Comparison of ENCODE assay signal across 11 cellular contexts in genomic region chr11:84549221-84549620, GRCh38.
DNase-seq lines count a peak whose midpoint lies in the region; ATAC-seq and TF ChIP-seq lines count a peak whose summit lies in the region.
"Had no signal": no experiment of that assay in that cellular context is flagged by ENCODE, and none has a peak within 500 bp of the region (broad histone marks: within the 10 kb centered on the region; RNA-seq: fewer than 3 reads in every experiment).

No MANE protein-coding gene starts in this region.

- WGBS in ovary, 3 donors = 65 to 69% (median 66%) methylated on average over 3 of the region's 3 CpGs

- peaks cover 28% of the 10 kb centered on the region for H3K4me1 Mint-ChIP-seq in memory B cell

- ATAC-seq in GM18861 (IDR thresholded peaks at IDR 0.05; ENCODE audit: unreplicated experiment) (peak; percentile 93), GM21825 (IDR thresholded peaks at IDR 0.05; ENCODE audit: unreplicated experiment) (peak; percentile 90), HG03439 (IDR thresholded peaks at IDR 0.05; ENCODE audit: unreplicated experiment) (peak; percentile 64), memory B cell (ENCODE audit: low read depth) (peak; percentile 96)

- H3K36me3 Mint-ChIP-seq in memory B cell = no peaks in the 10 kb centered on the region

- peak overlapping the region; percentile 13 for H3K4me3 Mint-ChIP-seq in memory B cell
- H3K4me3 Mint-ChIP-seq: activated T-helper 1 cell treated with anti-CD3 and anti-CD28 coated beads, Interleukin-12 subunit alpha, Interleukin-12 subunit beta, Interleukin-2, Interleukin-4 antibody, amounts not matched to agents 30 ng/mL and 10 ng/mL and 1 ng/mL, durations not matched to agents 14 hours and 24 hours and 36 hours had no signal

- TF ChIP-seq CTCF in breast epithelium (IDR thresholded peaks at IDR 0.05) (no peak), ovary (IDR thresholded peaks at IDR 0.05) (no peak)

- DNase-seq in memory B cell (ENCODE audit: low spot score in 2 of 2) = peak; percentile 11 to 48
- no peak for DNase-seq in breast epithelium (ENCODE audit: low spot score in 2 of 2)
- DNase-seq in ovary = no peak
- no peak for DNase-seq in LoVo (ENCODE audit: low spot score)
- no peak for DNase-seq in NCI-H2029 (lab: John Stamatoyannopoulos, UW)
- DNase-seq: DND-41, NCI-H226 had no signal

- intact Hi-C loops in breast epithelium (cut with DNase I; ENCODE audit: low total_unique reads) (no loop called here), ovary (cut with DNase I) (no loop called here)

- H3K36me3 ChIP-seq in breast epithelium (no peaks in the 10 kb centered on the region), ovary (no peaks in the 10 kb centered on the region)

- TF ChIP-seq POLR2A in breast epithelium (IDR thresholded peaks at IDR 0.05) (no peak), ovary (IDR thresholded peaks at IDR 0.05) (no peak)

- H3K4me3 ChIP-seq in breast epithelium (no peak overlapping the region), ovary (no peak overlapping the region)

- H3K27ac Mint-ChIP-seq in memory B cell = peak overlapping the region; percentile 56
- H3K27ac Mint-ChIP-seq: activated T-helper 1 cell treated with anti-CD3 and anti-CD28 coated beads, Interleukin-12 subunit alpha, Interleukin-12 subunit beta, Interleukin-2, Interleukin-4 antibody, amounts not matched to agents 30 ng/mL and 10 ng/mL and 1 ng/mL, durations not matched to agents 14 hours and 24 hours and 36 hours had no signal

- H3K4me1 ChIP-seq in breast epithelium (no peaks in the 10 kb centered on the region), ovary (ENCODE audit: insufficient read depth) (no peaks in the 10 kb centered on the region)

- no peaks in the 10 kb centered on the region for H3K9me3 ChIP-seq in breast epithelium
- no peaks in the 10 kb centered on the region for H3K9me3 ChIP-seq in ovary

- no peaks in the 10 kb centered on the region for H3K9me3 Mint-ChIP-seq in memory B cell

- TF ChIP-seq EP300 in ovary (IDR thresholded peaks at IDR 0.05) = no peak

- peaks cover 2% of the 10 kb centered on the region for H3K27me3 Mint-ChIP-seq in memory B cell

- no peaks in the 10 kb centered on the region for H3K27me3 ChIP-seq in breast epithelium
- no peaks in the 10 kb centered on the region for H3K27me3 ChIP-seq in ovary

- H3K27ac ChIP-seq in breast epithelium (no peak overlapping the region), ovary (no peak overlapping the region)

Comparison
In these comparisons a context has a peak if more than half of its experiments do, and no peak if none do; other contexts are left out.
1. DNase-seq: peak in memory B cell (2 of 2); none in breast epithelium (0 of 2), ovary (0 of 5), LoVo (single experiment) and NCI-H2029 (single experiment).
2. Peak in every context shown above with its lines, with median percentiles within 50 percentile points of each other: ATAC-seq.